8 cellular contexts compared by ENCODE assay signal in the genomic region with DNA sequence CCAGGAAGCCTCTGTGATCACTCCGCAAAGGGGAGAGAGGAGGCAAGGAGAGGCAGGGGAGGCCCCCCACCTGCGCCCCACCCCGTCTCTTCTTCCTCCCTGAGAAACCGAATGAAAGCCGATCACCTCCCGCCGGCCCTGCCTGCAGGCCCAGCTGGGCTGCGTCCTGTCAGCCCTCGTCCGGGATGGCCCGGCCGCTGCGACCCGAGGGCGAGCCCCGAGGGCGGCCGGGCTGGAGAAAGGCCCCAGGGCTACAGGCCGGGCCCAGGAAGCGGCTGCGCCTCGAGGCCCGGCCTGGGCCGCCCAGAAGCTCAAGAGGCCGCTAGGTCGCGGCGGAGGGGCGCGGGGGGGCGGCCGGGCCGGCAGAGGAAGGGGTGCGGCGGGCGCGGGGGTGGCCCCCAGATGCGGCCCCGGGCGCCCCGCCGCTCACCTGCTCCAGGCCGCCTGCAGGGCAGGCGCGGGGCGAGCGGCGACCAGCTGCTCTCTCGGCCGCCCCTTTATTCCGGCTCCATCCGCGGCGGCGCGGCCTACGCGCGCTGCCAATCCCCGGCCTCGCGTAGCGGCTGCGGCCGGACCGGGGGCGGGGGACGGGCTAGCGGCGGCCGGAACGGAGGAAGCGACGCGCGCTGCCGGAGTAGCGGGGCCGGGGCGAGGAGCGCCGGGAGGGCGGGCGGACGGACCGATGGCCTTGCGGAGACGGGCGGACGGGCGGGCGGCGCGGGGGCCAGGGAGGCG. TPM values are rescaled to one million over a fixed set of nuclear protein-coding genes. Genes with fewer than 3 reads are reported as not detected.
DNase-seq lines count a peak whose midpoint lies in the region; ATAC-seq and TF ChIP-seq lines count a peak whose summit lies in the region.

A gene (minus strand): TSS at position 702 of the 735 bp plus-strand sequence. CDS start 2,407 bp downstream, outside the sequence.

- no peaks in the 10 kb centered on the region for H3K27me3 ChIP-seq in ACC112 (ENCODE audit: insufficient read depth, low read length)
- no peaks in the 10 kb centered on the region for H3K27me3 ChIP-seq in esophagus squamous epithelium
- no peaks in the 10 kb centered on the region for H3K27me3 ChIP-seq in neural cell (ENCODE audit: insufficient read depth, low read depth, low read length)

- H3F3A ChIP-seq in neural cell (ENCODE audit: insufficient read depth, low read length, poor library complexity, severe bottlenecking), result no peaks in the 10 kb centered on the region

- H3K4me1 ChIP-seq in ACC112 (ENCODE audit: control insufficient read depth, insufficient read depth, low read length, unreplicated experiment), result peaks cover 40% of the 10 kb centered on the region
- H3K4me1 ChIP-seq in esophagus squamous epithelium, result peaks cover 14 to 52% (median 33%) of the 10 kb centered on the region in 3 donors

- no peak for TF ChIP-seq RAD21 in neural cell (conservative IDR thresholded peaks at IDR 0.05)

- H3K9me3 ChIP-seq in esophagus squamous epithelium (no peaks in the 10 kb centered on the region), neural cell (ENCODE audit: low read length) (no peaks in the 10 kb centered on the region)

- intact Hi-C loops in esophagus squamous epithelium (cut with DNase I), result loop anchor here (5.0 kb wide), 2 partner anchors 98 to 243 kb away; no protein-coding TSS in a partner anchor

- TF ChIP-seq CTCF in VCaP (conservative IDR thresholded peaks at IDR 0.05) (no peak), esophagus squamous epithelium (IDR thresholded peaks at IDR 0.05) (no peak), neural cell (IDR thresholded peaks at IDR 0.05; ENCODE audit: poor library complexity, severe bottlenecking) (no peak)

- ATAC-seq in GM18868 (IDR thresholded peaks at IDR 0.05; ENCODE audit: unreplicated experiment) (peak; percentile 15), HG03095 (IDR thresholded peaks at IDR 0.05; ENCODE audit: unreplicated experiment) (peak; percentile 24)

- H2AFZ ChIP-seq in ACC112 (ENCODE audit: low read length, unreplicated experiment) (peak within 1 kb of the TSS; percentile 85), neural cell (ENCODE audit: low read depth, low read length) (peak within 1 kb of the TSS; percentile 80)

- H3K27ac ChIP-seq in ACC112 (ENCODE audit: low read depth, low read length) (peak within 1 kb of the TSS; percentile 20; the same call in 1 of the 2 replicates), VCaP (peak within 1 kb of the TSS; percentile 73), esophagus squamous epithelium (peak within 1 kb of the TSS; percentile 90 to 96 (median 93)), neural cell (ENCODE audit: low read length) (peak within 1 kb of the TSS; percentile 69)

- peak within 1 kb of the TSS; percentile 86 for H3K9ac ChIP-seq in neural cell (ENCODE audit: low read length)

- H3K36me3 ChIP-seq in ACC112 (ENCODE audit: insufficient read depth, low read length) (peaks cover 2% of the 10 kb centered on the region; the same call in 1 of the 2 replicates), esophagus squamous epithelium (peaks cover 13 to 42% (median 20%) of the 10 kb centered on the region in 3 donors), neural cell (ENCODE audit: insufficient read depth, low read length) (no peaks in the 10 kb centered on the region)

- TF ChIP-seq EP300 in neural cell (conservative IDR thresholded peaks at IDR 0.05; ENCODE audit: poor library complexity, severe bottlenecking), result no peak

- 0% methylated on average over 6 of the region's 95 CpGs; no CpG with 5 or more reads in 1 of the 2 donors for WGBS in esophagus squamous epithelium, 2 donors

- no peak for TF ChIP-seq POLR2A in esophagus squamous epithelium (IDR thresholded peaks at IDR 0.05)

- DNase-seq in esophagus squamous epithelium (lab: John Stamatoyannopoulos, UW), result no peak
- DNase-seq in NCI-H524 treated with DMSO at 0.1 percent for 48 hours (lab: John Stamatoyannopoulos, UW), result no peak
- DNase-seq in NCI-H446 (lab: John Stamatoyannopoulos, UW), result no peak

- no peaks in the 10 kb centered on the region for H3K9me2 ChIP-seq in neural cell (ENCODE audit: insufficient read depth, low read length)

- H4K20me1 ChIP-seq in neural cell (ENCODE audit: insufficient read depth), result no peaks in the 10 kb centered on the region

- H3K79me2 ChIP-seq in ACC112 (ENCODE audit: control insufficient read depth, insufficient read depth, low read length, unreplicated experiment) (peaks cover 32% of the 10 kb centered on the region), neural cell (replicated peaks; ENCODE audit: insufficient read depth, low read length) (peaks cover 10% of the 10 kb centered on the region)

- H3K4me3 ChIP-seq in ACC112 (ENCODE audit: low read depth, low read length) (peak within 1 kb of the TSS; percentile 94), esophagus squamous epithelium (peak within 1 kb of the TSS; percentile 65 to 91 (median 78)), neural cell (ENCODE audit: low read length) (peak within 1 kb of the TSS; percentile 94)

- peak within 1 kb of the TSS; percentile 93 for H3K4me2 ChIP-seq in neural cell (ENCODE audit: low read length)

TF ChIP-seq in neural cell, 6 proteins besides CTCF, POLR2A, EP300 and RAD21:
- TF ChIP-seq TAF1 (IDR thresholded peaks at IDR 0.05; ENCODE audit: low read depth) (no peak), SMC3 (conservative IDR thresholded peaks at IDR 0.05; ENCODE audit: poor library complexity) (no peak), EZH2 (IDR thresholded peaks at IDR 0.05; ENCODE audit: borderline replicate concordance, insufficient read depth, low read length, poor library complexity, severe bottlenecking) (no peak), POLR2AphosphoS5 (IDR thresholded peaks at IDR 0.05) (peak; percentile 37)

RNA-seq across cellular contexts. Expression of the gene that starts here (rescaled TPM):
- total RNA-seq in esophagus squamous epithelium, result 1 to 10 TPM; 1.5 to 5.1 (median 2.6) TPM
- polyA plus RNA-seq in neural cell, result 5.1 and 7.0 TPM in 2 replicates
- polyA minus RNA-seq in neural cell, result 10.7 and 14.5 TPM in 2 replicates

Comparison
In these comparisons a context has a peak if more than half of its experiments do, and no peak if none do; other contexts are left out.
1. H3K27ac ChIP-seq: peak in every context shown above with its lines; median percentile 93 in esophagus squamous epithelium; 73 in VCaP; 69 in neural cell; 20 in ACC112.